In genomic region chr1:94654031-94654430, GRCh38 we compare ENCODE assay signal across 11 cellular contexts.
DNase-seq lines count a peak whose midpoint lies in the region; ATAC-seq and TF ChIP-seq lines count a peak whose summit lies in the region.
"Had no signal": no experiment of that assay in that cellular context is flagged by ENCODE, and none has a peak within 500 bp of the region (broad histone marks: within the 10 kb centered on the region; RNA-seq: fewer than 3 reads in every experiment).

No MANE protein-coding gene starts in this region.

- no peak for ATAC-seq in HG02870 (IDR thresholded peaks at IDR 0.05; ENCODE audit: unreplicated experiment)
- no peak for ATAC-seq in stimulated activated naive CD8-positive, alpha-beta T cell treated with anti-CD3 and anti-CD28 coated beads, Interleukin-15, Interleukin-2, amounts not matched to agents 100 U/mL and 50 U/mL, for 24 hours
- ATAC-seq: stimulated activated memory B cell treated with anti-CD40 and anti-IgM and Interleukin-4, amounts not matched to agents 10 μg/mL and 1 μg/mL and 100 μg/mL, for 72 hours had no signal

- H3K4me1 ChIP-seq in HEK293 (ENCODE audit: control insufficient read depth, insufficient read depth, low read length), result peaks cover 7% of the 10 kb centered on the region

- TF ChIP-seq CTCF in HEK293 (tag by site-specific recombination; IDR thresholded peaks at IDR 0.05), result no peak

- no peak overlapping the region for H3K4me3 ChIP-seq in HEK293 (ENCODE audit: low read depth, low read length)

- no peak overlapping the region for H3K27ac ChIP-seq in HEK293 (ENCODE audit: extremely low read depth, low read depth, low read length)

- POLR2A ChIA-PET in HEK293 (lab: Yijun Ruan, JAX), result no interaction called here

- DNase-seq in RPMI7951 (ENCODE audit: low read depth) (peak; percentile 63), glomerular visceral epithelial cell (ENCODE audit: extremely low spot score) (peak; percentile 57), pulmonary artery endothelial cell (ENCODE audit: low read depth, low spot score) (peak; percentile 24), NCI-H1092 (lab: John Stamatoyannopoulos, UW) (no peak)
- no peak for DNase-seq in stimulated activated naive CD8-positive, alpha-beta T cell treated with anti-CD3 and anti-CD28 coated beads, Interleukin-15, Interleukin-2, amounts not matched to agents 100 U/mL and 50 U/mL, for 24 hours
- DNase-seq in activated naive CD4-positive, alpha-beta T cell (lab: John Stamatoyannopoulos, UW), result no peak
- DNase-seq: NCI-H1694 treated with DMSO at 0.1 percent for 48 hours, T-helper 9 cell had no signal

- H3K36me3 ChIP-seq in HEK293 (ENCODE audit: control insufficient read depth in 2 of 2, insufficient read depth in 1 of 2, low read length in 2 of 2), result no peaks in the 10 kb centered on the region

- H3K9me3 ChIP-seq in HEK293 (ENCODE audit: control insufficient read depth, insufficient read depth, low read depth, low read length), result no peaks in the 10 kb centered on the region

- CTCF ChIA-PET in HEK293 (lab: Yijun Ruan, JAX), result interaction anchor here (1.0 kb wide), 1 partner anchor 108 kb away, joined by 3 read pairs; no protein-coding TSS in a partner anchor

TF ChIP-seq in HEK293, 187 proteins besides CTCF, POLR2A, EP300 and RAD21:
- TF ChIP-seq GLIS1 (tag by site-specific recombination; IDR thresholded peaks at IDR 0.05) (peak; percentile 30; the same call in 1 of the 2 replicates), MYNN (tag by site-specific recombination; IDR thresholded peaks at IDR 0.05; ENCODE audit: borderline replicate concordance) (no peak), ZNF169 (tag by site-specific recombination; IDR thresholded peaks at IDR 0.05) (no peak), ZNF747 (tag by site-specific recombination; IDR thresholded peaks at IDR 0.05) (no peak), WT1 (tag by site-specific recombination; IDR thresholded peaks at IDR 0.05) (peak; percentile 64), SP7 (tag by site-specific recombination; IDR thresholded peaks at IDR 0.05) (peak; percentile 78)

Comparison
In these comparisons a context has a peak if more than half of its experiments do, and no peak if none do; other contexts are left out.
1. DNase-seq: peak in RPMI7951 (single experiment), glomerular visceral epithelial cell (single experiment) and pulmonary artery endothelial cell (single experiment); none in NCI-H1092 (single experiment), stimulated activated naive CD8-positive, alpha-beta T cell treated with anti-CD3 and anti-CD28 coated beads, Interleukin-15, Interleukin-2, amounts not matched to agents 100 U/mL and 50 U/mL, for 24 hours (single experiment) and activated naive CD4-positive, alpha-beta T cell (0 of 4).